ENCODE assay signal across 7 cellular contexts in the genomic region with DNA sequence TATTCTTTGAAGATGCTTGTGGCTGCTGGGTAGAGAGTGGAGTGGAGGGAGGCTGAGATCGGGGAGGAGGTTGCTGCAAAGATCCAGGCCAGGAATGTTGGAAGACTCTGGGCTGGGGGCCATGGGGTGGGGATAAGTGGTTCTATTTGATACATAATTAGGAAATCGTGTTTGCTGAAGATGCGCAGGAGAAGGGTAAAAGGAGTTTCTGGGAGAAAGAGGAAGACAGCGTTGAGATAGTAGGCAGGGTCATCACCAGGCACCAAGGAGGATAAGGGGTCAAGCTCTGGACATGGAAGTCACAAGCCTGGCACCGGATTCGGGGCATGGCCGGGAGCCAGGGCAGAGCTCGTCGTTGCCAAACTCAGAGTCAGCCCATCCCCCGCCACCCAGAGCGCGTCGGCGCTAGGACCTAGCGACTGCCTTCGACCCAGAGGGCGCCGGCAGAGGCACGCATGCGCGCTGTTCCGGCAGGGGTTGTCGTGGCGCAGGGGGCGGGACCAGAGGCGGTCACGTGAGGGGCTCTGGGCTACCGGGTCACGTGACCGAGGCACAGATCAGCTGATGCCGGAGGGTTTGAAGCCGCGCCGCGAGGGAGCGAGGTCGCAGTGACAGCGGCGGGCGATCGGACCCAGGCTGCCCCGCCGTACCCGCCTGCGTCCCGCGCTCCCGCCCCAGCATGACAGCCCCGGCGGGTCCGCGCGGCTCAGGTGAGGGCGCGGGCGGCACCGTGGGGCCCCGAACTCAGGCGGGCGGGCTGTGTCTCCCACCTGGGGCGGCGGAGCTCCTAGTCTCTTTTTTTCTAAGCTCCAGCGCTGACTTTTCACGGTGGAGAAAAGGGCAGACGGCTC. TPM values are rescaled to one million over a fixed set of nuclear protein-coding genes. Genes with fewer than 3 reads are reported as not detected.
DNase-seq lines count a peak whose midpoint lies in the region; ATAC-seq, FAIRE-seq and TF ChIP-seq lines count a peak whose summit lies in the region.

A gene (plus strand): TSS at position 553 of the 851 bp plus-strand sequence. CDS start 127 bp downstream, at position 680.

- H3K9me3 Mint-ChIP-seq in astrocyte (ENCODE audit: unreplicated experiment), result no peaks in the 10 kb centered on the region

- DNase-seq in NCI-H2029 (lab: John Stamatoyannopoulos, UW) (peak; percentile 97), T-helper 9 cell (peak; percentile 99), astrocyte (ENCODE audit: low read depth) (peak; percentile 79), hepatic stellate cell (ENCODE audit: low spot score) (peak; percentile 100), retinal pigment epithelial cell (ENCODE audit: low read depth) (peak; percentile 76)

- TF ChIP-seq CTCF in astrocyte (IDR thresholded peaks at IDR 0.05; ENCODE audit: insufficient read depth, low read depth, low read length), result no peak
- TF ChIP-seq CTCF in retinal pigment epithelial cell (conservative IDR thresholded peaks at IDR 0.05; ENCODE audit: low read depth, low read length), result no peak

- H3K27me3 Mint-ChIP-seq in astrocyte (ENCODE audit: low read depth, unreplicated experiment), result no peaks in the 10 kb centered on the region

- peaks cover 5% of the 10 kb centered on the region for H4K20me1 ChIP-seq in astrocyte (ENCODE audit: insufficient read depth, low read length)

- H3K27me3 ChIP-seq in astrocyte (ENCODE audit: insufficient read depth, low read length), result no peaks in the 10 kb centered on the region

- H3K4me1 Mint-ChIP-seq in astrocyte (ENCODE audit: low read depth, unreplicated experiment), result peaks cover 7% of the 10 kb centered on the region

- FAIRE-seq in astrocyte (lab: Jason Lieb, UNC), result peak; percentile 13

- H2AFZ ChIP-seq in astrocyte (ENCODE audit: low read depth, low read length), result peak within 1 kb of the TSS; percentile 86

- peak; percentile 79 for ATAC-seq in GM18502 (IDR thresholded peaks at IDR 0.05; ENCODE audit: poor library complexity, unreplicated experiment)
- ATAC-seq in HG02973 (IDR thresholded peaks at IDR 0.05; ENCODE audit: unreplicated experiment), result peak; percentile 74

- peak within 1 kb of the TSS; percentile 99 for H3K4me2 ChIP-seq in astrocyte (ENCODE audit: low read length)

- H3K27ac ChIP-seq in astrocyte (ENCODE audit: low read depth, low read length), result peak within 1 kb of the TSS; percentile 21

- H3K4me1 ChIP-seq in astrocyte (ENCODE audit: insufficient read depth, low read length), result peaks cover 15% of the 10 kb centered on the region

- peak within 1 kb of the TSS; percentile 84 for H3K9ac ChIP-seq in astrocyte (ENCODE audit: low read length)

- peaks cover 25% of the 10 kb centered on the region for H3K79me2 ChIP-seq in astrocyte (ENCODE audit: insufficient read depth, low read length)

- H3K36me3 Mint-ChIP-seq in astrocyte (ENCODE audit: low read depth, unreplicated experiment), result no peaks in the 10 kb centered on the region

- H3K36me3 ChIP-seq in astrocyte (ENCODE audit: insufficient read depth, low read length), result peaks cover 4% of the 10 kb centered on the region

- H3K27ac Mint-ChIP-seq in astrocyte (ENCODE audit: unreplicated experiment), result peak within 1 kb of the TSS; percentile 14

- H3K9me3 ChIP-seq in astrocyte (ENCODE audit: insufficient read depth, low read depth, low read length), result no peaks in the 10 kb centered on the region

- H3K4me3 ChIP-seq in astrocyte (ENCODE audit: insufficient read depth, low read depth, low read length), result peak within 1 kb of the TSS; percentile 72
- peak within 1 kb of the TSS; percentile 76 for H3K4me3 ChIP-seq in retinal pigment epithelial cell (ENCODE audit: low read length)

- H3K4me3 Mint-ChIP-seq in astrocyte (ENCODE audit: unreplicated experiment), result peak within 1 kb of the TSS; percentile 84

RNA-seq across cellular contexts. Expression of the gene that starts here (rescaled TPM):
- 26.2 and 27.5 TPM in 2 replicates for total RNA-seq in astrocyte

Comparison
In these comparisons a context has a peak if more than half of its experiments do, and no peak if none do; other contexts are left out.
1. Peak in every context shown above with its lines: DNase-seq, ATAC-seq, H3K4me3 ChIP-seq and H3K27ac ChIP-seq.